19 cellular contexts compared by ENCODE assay signal in the genomic region with DNA sequence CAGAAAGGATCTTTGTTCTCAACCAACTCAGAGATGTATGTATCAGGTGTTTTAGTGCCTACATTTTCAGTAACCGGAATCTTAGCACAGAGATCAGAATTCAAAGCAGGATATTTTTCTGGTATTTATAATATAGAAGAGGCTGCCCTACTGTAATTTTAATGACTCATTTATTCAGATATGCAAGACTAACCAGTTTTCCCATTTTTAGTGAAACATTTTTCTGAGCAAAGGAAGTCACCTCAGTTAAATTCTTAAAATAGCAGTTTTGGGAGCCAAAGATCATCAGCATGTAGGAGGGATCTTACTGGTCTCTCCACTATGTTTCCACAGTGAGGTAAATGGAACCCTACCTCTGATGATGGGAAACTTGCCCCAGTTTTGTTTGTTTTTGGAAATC. TPM values are rescaled to one million over a fixed set of nuclear protein-coding genes. Genes with fewer than 3 reads are reported as not detected.
DNase-seq lines count a peak whose midpoint lies in the region; ATAC-seq and TF ChIP-seq lines count a peak whose summit lies in the region.
"Had no signal": no experiment of that assay in that cellular context is flagged by ENCODE, and none has a peak within 500 bp of the region (broad histone marks: within the 10 kb centered on the region; RNA-seq: fewer than 3 reads in every experiment).

No MANE protein-coding gene starts in this region.

- H2BK120ac ChIP-seq in mesendoderm (ENCODE audit: low read depth, low read length), result no peak overlapping the region

- in situ Hi-C loops in astrocyte of the spinal cord (cut with HindIII; ENCODE audit: low sequenced_read_pairs), result no loop called here

- H3K4ac ChIP-seq in mesendoderm (ENCODE audit: low read depth, low read length), result no peak overlapping the region

- H2AK5ac ChIP-seq in mesendoderm (ENCODE audit: low read length), result no peak overlapping the region

- H3K79me1 ChIP-seq in mesendoderm (ENCODE audit: low read length), result no peaks in the 10 kb centered on the region

- H3K4me3 ChIP-seq in astrocyte of the spinal cord (ENCODE audit: low read depth, low read length) (no peak overlapping the region), mesendoderm (ENCODE audit: low read length) (no peak overlapping the region)
- H3K4me3 ChIP-seq: Peyer's patch had no signal

- H2BK15ac ChIP-seq in mesendoderm (replicated peaks; ENCODE audit: low read depth), result no peak overlapping the region

- H3K27me3 ChIP-seq in mesendoderm (ENCODE audit: insufficient read depth, low read length, poor library complexity), result no peaks in the 10 kb centered on the region
- H3K27me3 ChIP-seq: Peyer's patch had no signal

- no peak overlapping the region for H4K5ac ChIP-seq in mesendoderm (ENCODE audit: low read length)

- no peak overlapping the region for H3K18ac ChIP-seq in mesendoderm (ENCODE audit: low read length)

- no peak overlapping the region for H3K4me2 ChIP-seq in mesendoderm (ENCODE audit: low read length)

- H3K9ac ChIP-seq in mesendoderm (ENCODE audit: low read length), result no peak overlapping the region

- H3K4me1 ChIP-seq in mesendoderm (ENCODE audit: control insufficient read depth, low read depth, low read length), result no peaks in the 10 kb centered on the region
- H3K4me1 ChIP-seq: Peyer's patch had no signal

- ATAC-seq in HG03196 (IDR thresholded peaks at IDR 0.05; ENCODE audit: unreplicated experiment), result no peak
- ATAC-seq in GM18868 (IDR thresholded peaks at IDR 0.05; ENCODE audit: unreplicated experiment), result no peak
- ATAC-seq: CD8-positive, alpha-beta T cell; Right ventricle myocardium inferior had no signal

- H3K23ac ChIP-seq in mesendoderm (ENCODE audit: low read length), result no peak overlapping the region

- H3K79me2 ChIP-seq in mesendoderm (ENCODE audit: control insufficient read depth, insufficient read depth, low read length), result no peaks in the 10 kb centered on the region

- no peak overlapping the region for H4K8ac ChIP-seq in mesendoderm (ENCODE audit: low read depth, low read length)

- peaks cover 4% of the 10 kb centered on the region for H3K36me3 ChIP-seq in mesendoderm (ENCODE audit: control insufficient read depth, insufficient read depth, low read length)

- no CpG with 5 or more reads among the region's 1 CpG for WGBS in mesendoderm (ENCODE audit: extremely low coverage, insufficient coverage, low lambda C conversion rate)

- no peak overlapping the region for H3K56ac ChIP-seq in mesendoderm (ENCODE audit: low read length)

- no peak overlapping the region for H2BK5ac ChIP-seq in mesendoderm (ENCODE audit: low read length)

- no peak overlapping the region for H3K27ac ChIP-seq in mesendoderm (ENCODE audit: low read depth, low read length)
- H3K27ac ChIP-seq: Peyer's patch had no signal

- DNase-seq in EH (ENCODE audit: low read depth) (peak; percentile 79), M059J (ENCODE audit: low read depth) (peak; percentile 34), astrocyte of the spinal cord (ENCODE audit: low read depth, low spot score) (peak; percentile 31), iris pigment epithelial cell (ENCODE audit: low read depth) (peak; percentile 20), mesendoderm (no peak)
- no peak for DNase-seq in activated CD4-positive, alpha-beta T cell treated with anti-CD3 and anti-CD28 coated beads, Interleukin-2, amount 50 U/mL, for 48 hours
- DNase-seq: CD8-positive, alpha-beta T cell; DND-41; KG1; NCI-H1092; NCI-H146; NCI-H2081 treated with DMSO at 0.1 percent for 48 hours; NCI-H2227 treated with DMSO at 0.1 percent for 48 hours; NCI-H524 treated with DMSO at 0.1 percent for 48 hours; Peyer's patch; T-helper 2 cell had no signal

- no peak for TF ChIP-seq CTCF in astrocyte of the spinal cord (IDR thresholded peaks at IDR 0.05; ENCODE audit: low read depth, low read length)

RNA-seq across cellular contexts. Expression of a gene that starts 42.0 kb away (rescaled TPM):
- 236 and 307 TPM in 2 replicates for total RNA-seq in M059J (2014; rRNA removed; shearing (Covaris generic))
- 546 TPM for polyA plus RNA-seq in mesendoderm (2013, experiment 1 of 2)
- 544 TPM for polyA plus RNA-seq in mesendoderm (2013, experiment 2 of 2)

Comparison
In these comparisons a context has a peak if more than half of its experiments do, and no peak if none do; other contexts are left out.
1. DNase-seq: peak in EH (single experiment), M059J (single experiment), astrocyte of the spinal cord (single experiment) and iris pigment epithelial cell (single experiment); none in activated CD4-positive, alpha-beta T cell treated with anti-CD3 and anti-CD28 coated beads, Interleukin-2, amount 50 U/mL, for 48 hours (0 of 2) and mesendoderm (single experiment).